Comparison of ENCODE assay signal across 1 cellular context in genomic region chr1:204192589-204193352, GRCh38.
A peak's percentile ranks its signal among the peaks of the same experiment; 100 is the strongest.
TF ChIP-seq lines count a peak whose summit lies in the region.

No MANE protein-coding gene starts in this region.

TF ChIP-seq in HepG2, 621 proteins besides CTCF, POLR2A, EP300 and RAD21:
- TF ChIP-seq ZMYM3 (CRISPR knock-in tag; IDR thresholded peaks at IDR 0.05): peak; percentile 31; the same call in 1 of the 2 replicates
- TF ChIP-seq, protein P1, sequence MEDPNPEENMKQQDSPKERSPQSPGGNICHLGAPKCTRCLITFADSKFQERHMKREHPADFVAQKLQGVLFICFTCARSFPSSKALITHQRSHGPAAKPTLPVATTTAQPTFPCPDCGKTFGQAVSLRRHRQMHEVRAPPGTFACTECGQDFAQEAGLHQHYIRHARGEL (CRISPR knock-in tag; IDR thresholded peaks at IDR 0.05): no peak
- TF ChIP-seq ZNF329 (CRISPR knock-in tag; IDR thresholded peaks at IDR 0.05; ENCODE audit: low read depth): no peak
- TF ChIP-seq ZNF766 (CRISPR knock-in tag; IDR thresholded peaks at IDR 0.05; ENCODE audit: borderline replicate concordance): no peak
- TF ChIP-seq CC2D1A (CRISPR knock-in tag; IDR thresholded peaks at IDR 0.05): no peak
- TF ChIP-seq NR1H2 (CRISPR knock-in tag; IDR thresholded peaks at IDR 0.05; ENCODE audit: borderline replicate concordance, low read depth): no peak
- TF ChIP-seq, protein P2, sequence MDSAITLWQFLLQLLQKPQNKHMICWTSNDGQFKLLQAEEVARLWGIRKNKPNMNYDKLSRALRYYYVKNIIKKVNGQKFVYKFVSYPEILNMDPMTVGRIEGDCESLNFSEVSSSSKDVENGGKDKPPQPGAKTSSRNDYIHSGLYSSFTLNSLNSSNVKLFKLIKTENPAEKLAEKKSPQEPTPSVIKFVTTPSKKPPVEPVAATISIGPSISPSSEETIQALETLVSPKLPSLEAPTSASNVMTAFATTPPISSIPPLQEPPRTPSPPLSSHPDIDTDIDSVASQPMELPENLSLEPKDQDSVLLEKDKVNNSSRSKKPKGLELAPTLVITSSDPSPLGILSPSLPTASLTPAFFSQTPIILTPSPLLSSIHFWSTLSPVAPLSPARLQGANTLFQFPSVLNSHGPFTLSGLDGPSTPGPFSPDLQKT (CRISPR knock-in tag; IDR thresholded peaks at IDR 0.05; ENCODE audit: borderline replicate concordance): no peak
- TF ChIP-seq ZKSCAN8 (CRISPR knock-in tag; IDR thresholded peaks at IDR 0.05; ENCODE audit: borderline replicate concordance): no peak
- no peak for TF ChIP-seq ZNF543 (CRISPR knock-in tag; IDR thresholded peaks at IDR 0.05)
- no peak for TF ChIP-seq DR1 (CRISPR knock-in tag; IDR thresholded peaks at IDR 0.05)
- no peak for TF ChIP-seq PREB (CRISPR knock-in tag; IDR thresholded peaks at IDR 0.05)
- no peak for TF ChIP-seq RBM39 (IDR thresholded peaks at IDR 0.05; ENCODE audit: low read depth, low read length, poor library complexity, severe bottlenecking)
- no peak for TF ChIP-seq MTA3 (CRISPR knock-in tag; IDR thresholded peaks at IDR 0.05)
- TF ChIP-seq, protein P3, sequence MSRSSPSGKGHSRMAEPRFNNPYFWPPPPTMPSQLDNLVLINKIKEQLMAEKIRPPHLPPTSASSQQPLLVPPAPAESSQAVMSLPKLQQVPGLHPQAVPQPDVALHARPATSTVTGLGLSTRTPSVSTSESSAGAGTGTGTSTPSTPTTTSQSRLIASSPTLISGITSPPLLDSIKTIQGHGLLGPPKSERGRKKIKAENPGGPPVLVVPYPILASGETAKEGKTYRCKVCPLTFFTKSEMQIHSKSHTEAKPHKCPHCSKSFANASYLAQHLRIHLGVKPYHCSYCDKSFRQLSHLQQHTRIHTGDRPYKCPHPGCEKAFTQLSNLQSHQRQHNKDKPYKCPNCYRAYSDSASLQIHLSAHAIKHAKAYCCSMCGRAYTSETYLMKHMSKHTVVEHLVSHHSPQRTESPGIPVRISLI (CRISPR knock-in tag; IDR thresholded peaks at IDR 0.05; ENCODE audit: borderline replicate concordance): no peak
- TF ChIP-seq ZFP36 (IDR thresholded peaks at IDR 0.05; ENCODE audit: borderline replicate concordance, low read depth, low read length, partially characterized antibody): peak; percentile 76
